In genomic region chr16:47724386-47724785, GRCh38 we compare ENCODE assay signal across 35 cellular contexts.
"Had no signal": no experiment of that assay in that cellular context is flagged by ENCODE, and none has a peak within 500 bp of the region (broad histone marks: within the 10 kb centered on the region; RNA-seq: fewer than 3 reads in every experiment).

No MANE protein-coding gene starts in this region.

- H3K36me3 ChIP-seq: MG63 had no signal

- H3K27me3 ChIP-seq: MG63 had no signal

- DNase-seq: Karpas-422, MG63, MM.1S, MV-4-11, NCI-H1048, NCI-H1092, NCI-H1092 treated with DMSO at 0.1 percent for 48 hours, NCI-H1105, NCI-H1105 treated with DMSO at 0.1 percent for 48 hours, NCI-H1417, NCI-H1417 treated with DMSO at 0.1 percent for 48 hours, NCI-H1436, NCI-H1436 treated with DMSO at 0.1 percent for 48 hours, NCI-H146, NCI-H1694, NCI-H1694 treated with DMSO at 0.1 percent for 48 hours, NCI-H187, NCI-H187 treated with DMSO at 0.1 percent for 48 hours, NCI-H1930, NCI-H2029, NCI-H2029 treated with DMSO at 0.1 percent for 48 hours, NCI-H2081, NCI-H2081 treated with DMSO at 0.1 percent for 48 hours, NCI-H2107, NCI-H2171, NCI-H2171 treated with DMSO at 0.1 percent for 48 hours, NCI-H226, NCI-H345, NCI-H446, NCI-H446 treated with DMSO at 0.1 percent for 48 hours, NCI-H510A, NCI-H510A treated with DMSO at 0.1 percent for 48 hours, NCI-H524, NCI-H524 treated with DMSO at 0.1 percent for 48 hours had no signal

- H3K9me3 ChIP-seq: MG63 had no signal

- H3K4me2 ChIP-seq: KMS-11 had no signal

- H3K27ac ChIP-seq: KMS-11 had no signal

- H3K9ac ChIP-seq: KMS-11 had no signal

- H3K4me3 ChIP-seq: MG63 had no signal
